ENCODE assay signal across 30 cellular contexts in the genomic region with DNA sequence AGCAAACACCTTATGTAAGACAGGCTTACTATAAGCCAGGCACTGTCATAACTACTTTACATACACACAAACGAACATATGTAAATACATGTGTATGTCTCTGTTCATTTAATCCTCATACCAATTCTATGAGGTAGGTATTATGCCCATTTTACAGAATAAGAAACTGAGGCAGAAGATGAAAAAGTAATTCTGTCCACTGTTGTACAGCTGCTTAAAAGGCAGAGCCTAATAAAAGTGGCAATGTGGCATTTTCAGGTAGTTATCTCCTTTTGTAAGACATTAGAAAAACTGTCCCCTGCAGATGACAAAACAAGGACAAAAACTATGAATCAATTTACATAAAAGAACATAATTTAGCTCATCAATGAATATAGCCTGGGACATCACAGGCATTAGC.
"Had no signal": no experiment of that assay in that cellular context is flagged by ENCODE, and none has a peak within 500 bp of the region (broad histone marks: within the 10 kb centered on the region; RNA-seq: fewer than 3 reads in every experiment).

No MANE protein-coding gene starts in this region.

- H3K27ac Mint-ChIP-seq: naive B cell; naive thymus-derived CD8-positive, alpha-beta T cell; natural killer cell treated with Interleukin-12 subunit alpha and Interleukin-12 subunit beta and Interleukin-15 and Interleukin-18, amount 100 ng/mL, for 72 hours; nephron progenitor cell; stimulated activated memory B cell treated with anti-CD40 and anti-IgM and Interleukin-4, amounts not matched to agents 10 μg/mL and 1 μg/mL and 100 μg/mL, for 72 hours; stimulated activated naive CD8-positive, alpha-beta T cell treated with anti-CD3 and anti-CD28 coated beads, Interleukin-15, amount 100 ng/mL, for 72 hours had no signal

- H3K4me3 ChIP-seq: pancreas, psoas muscle, skin epidermis, smooth muscle cell, spleen, suprapubic skin, testis, tibial nerve, upper lobe of left lung, uterus had no signal

- H3K4me2 ChIP-seq: smooth muscle cell had no signal

- ATAC-seq: naive thymus-derived CD8-positive, alpha-beta T cell; natural killer cell treated with Interleukin-12 subunit alpha and Interleukin-12 subunit beta and Interleukin-15 and Interleukin-18, amount 100 ng/mL, for 72 hours; psoas muscle; right cardiac atrium; sciatic nerve; stimulated activated memory B cell treated with anti-CD40 and anti-IgM and Interleukin-4, amounts not matched to agents 10 μg/mL and 1 μg/mL and 100 μg/mL, for 72 hours; stimulated activated naive CD8-positive, alpha-beta T cell treated with anti-CD3 and anti-CD28 coated beads, Interleukin-15, amount 100 ng/mL, for 72 hours; stimulated activated naive CD8-positive, alpha-beta T cell treated with anti-CD3 and anti-CD28 coated beads, Interleukin-15, Interleukin-2, amounts not matched to agents 100 U/mL and 50 U/mL, for 24 hours had no signal

- H3K4me1 Mint-ChIP-seq: stimulated activated naive CD8-positive, alpha-beta T cell treated with anti-CD3 and anti-CD28 coated beads, Interleukin-15, amount 100 ng/mL, for 72 hours had no signal

- H3K9me3 Mint-ChIP-seq: naive thymus-derived CD8-positive, alpha-beta T cell; natural killer cell treated with Interleukin-12 subunit alpha and Interleukin-12 subunit beta and Interleukin-15 and Interleukin-18, amount 100 ng/mL, for 72 hours; nephron progenitor cell; neural crest cell; stimulated activated memory B cell treated with anti-CD40 and anti-IgM and Interleukin-4, amounts not matched to agents 10 μg/mL and 1 μg/mL and 100 μg/mL, for 72 hours; stimulated activated naive CD8-positive, alpha-beta T cell treated with anti-CD3 and anti-CD28 coated beads, Interleukin-15, amount 100 ng/mL, for 72 hours had no signal

- H3K27ac ChIP-seq: neutrophil, pancreas, psoas muscle, skin epidermis, spleen, suprapubic skin, testis, tibial nerve, upper lobe of left lung, uterus had no signal

- H3K27me3 ChIP-seq: neutrophil, pancreas, spleen, suprapubic skin, testis, tibial nerve, upper lobe of left lung, uterus had no signal

- H3K4me3 Mint-ChIP-seq: naive B cell; naive thymus-derived CD8-positive, alpha-beta T cell; natural killer cell treated with Interleukin-12 subunit alpha and Interleukin-12 subunit beta and Interleukin-15 and Interleukin-18, amount 100 ng/mL, for 72 hours; nephron progenitor cell; neural crest cell; stimulated activated memory B cell treated with anti-CD40 and anti-IgM and Interleukin-4, amounts not matched to agents 10 μg/mL and 1 μg/mL and 100 μg/mL, for 72 hours; stimulated activated naive CD8-positive, alpha-beta T cell treated with anti-CD3 and anti-CD28 coated beads, Interleukin-15, amount 100 ng/mL, for 72 hours had no signal

- H3K27me3 Mint-ChIP-seq: naive B cell; naive thymus-derived CD8-positive, alpha-beta T cell; natural killer cell treated with Interleukin-12 subunit alpha and Interleukin-12 subunit beta and Interleukin-15 and Interleukin-18, amount 100 ng/mL, for 72 hours; stimulated activated memory B cell treated with anti-CD40 and anti-IgM and Interleukin-4, amounts not matched to agents 10 μg/mL and 1 μg/mL and 100 μg/mL, for 72 hours; stimulated activated naive CD8-positive, alpha-beta T cell treated with anti-CD3 and anti-CD28 coated beads, Interleukin-15, amount 100 ng/mL, for 72 hours had no signal

- DNase-seq: naive B cell; naive thymus-derived CD8-positive, alpha-beta T cell; nephron progenitor cell; nucleus accumbens; pancreas; psoas muscle; right cardiac atrium; spleen; stimulated activated CD4-positive, alpha-beta T cell treated with anti-CD3 and anti-CD28 coated beads, Interleukin-12 subunit alpha, Interleukin-12 subunit beta, amount 100 ng/mL, for 4 hours; stimulated activated CD4-positive, alpha-beta T cell treated with anti-CD3 and anti-CD28 coated beads, Interleukin-1b, Interleukin-23, amount 100 ng/mL, for 48 hours; stimulated activated CD4-positive, alpha-beta T cell treated with anti-CD3 and anti-CD28 coated beads, Interleukin-4, amount 100 ng/mL, for 1 hour; stimulated activated CD4-positive, alpha-beta T cell treated with anti-CD3 and anti-CD28 coated beads, Interleukin-4, amount 100 ng/mL, for 4 hours; stimulated activated CD8-positive, alpha-beta memory T cell treated with anti-CD3 and anti-CD28 coated beads, Interleukin-4, amount 100 ng/mL, for 48 hours; stimulated activated naive CD4-positive, alpha-beta T cell; stimulated activated naive CD8-positive, alpha-beta T cell treated with anti-CD3 and anti-CD28 coated beads, Interleukin-15, amount 100 ng/mL, for 72 hours; stimulated activated naive CD8-positive, alpha-beta T cell treated with anti-CD3 and anti-CD28 coated beads, Interleukin-15, Interleukin-2, amounts not matched to agents 100 U/mL and 50 U/mL, for 24 hours; substantia nigra; testis; trophoblast cell; upper lobe of left lung; uterus had no signal

- H3K9me3 ChIP-seq: neutrophil, pancreas, psoas muscle, spleen, suprapubic skin, testis, tibial nerve, upper lobe of left lung, uterus had no signal

- H3K36me3 Mint-ChIP-seq: naive B cell; natural killer cell treated with Interleukin-12 subunit alpha and Interleukin-12 subunit beta and Interleukin-15 and Interleukin-18, amount 100 ng/mL, for 72 hours had no signal

- H3K36me3 ChIP-seq: neutrophil, pancreas, spleen, suprapubic skin, tibial nerve, upper lobe of left lung, uterus had no signal

- H3K4me1 ChIP-seq: psoas muscle, suprapubic skin, testis, upper lobe of left lung, uterus had no signal
